ENCODE assay signal across 26 cellular contexts in the genomic region with DNA sequence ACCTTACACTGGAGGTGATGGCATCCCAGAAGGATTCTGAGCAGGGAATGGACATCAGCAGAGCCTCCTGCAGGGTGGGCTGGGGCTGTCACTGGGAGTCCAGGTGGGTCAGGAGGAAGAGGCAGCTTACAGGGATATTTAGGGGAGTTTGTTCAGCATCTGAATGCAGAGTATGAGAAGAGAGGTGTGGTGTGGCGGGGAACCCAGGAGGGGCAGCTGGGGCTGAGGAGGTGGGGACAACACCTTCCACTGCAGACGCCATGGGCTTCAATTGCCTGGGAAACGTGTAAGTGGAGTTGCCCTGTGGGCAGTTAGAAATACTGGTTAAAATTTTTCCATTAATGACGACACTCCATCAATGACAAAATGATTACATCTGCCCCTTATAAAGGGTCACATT. TPM values are rescaled to one million over a fixed set of nuclear protein-coding genes. Genes with fewer than 3 reads are reported as not detected.
"Had no signal": no experiment of that assay in that cellular context is flagged by ENCODE, and none has a peak within 500 bp of the region (broad histone marks: within the 10 kb centered on the region; RNA-seq: fewer than 3 reads in every experiment).

No MANE protein-coding gene starts in this region.

- H3K9me3 ChIP-seq: neutrophil, pancreas, prostate gland, testis had no signal

- H3K4me1 ChIP-seq: pancreas, right lobe of liver had no signal

- H3K27me3 ChIP-seq: pancreas, right lobe of liver, sigmoid colon, stomach, testis, tibial artery, transverse colon, upper lobe of left lung had no signal

- DNase-seq: naive B cell; naive thymus-derived CD8-positive, alpha-beta T cell; nephron progenitor cell; nucleus accumbens; pancreas; right cardiac atrium; right lobe of liver; sigmoid colon; small intestine; stimulated activated CD4-positive, alpha-beta T cell treated with anti-CD3 and anti-CD28 coated beads, Interleukin-15, amount 100 ng/mL, for 24 hours; stimulated activated CD4-positive, alpha-beta T cell treated with anti-CD3 and anti-CD28 coated beads, Interleukin-2, amount 100 ng/mL, for 24 hours; stimulated activated CD4-positive, alpha-beta T cell treated with anti-CD3 and anti-CD28 coated beads, Interleukin-2, amount 100 ng/mL, for 48 hours; stimulated activated CD4-positive, alpha-beta T cell treated with anti-CD3 and anti-CD28 coated beads, Interleukin-4, amount 100 ng/mL, for 24 hours; stimulated activated naive B cell treated with anti-CD40 and anti-IgM and Interleukin-4, amounts not matched to agents 10 μg/mL and 1 μg/mL and 100 μg/mL, for 72 hours; stimulated activated naive CD4-positive, alpha-beta T cell treated with Interleukin-2 at 50 U/mL for 16 hours; stomach; testis; transverse colon; upper lobe of left lung had no signal

- H3K27ac ChIP-seq: neutrophil, pancreas, prostate gland, right lobe of liver had no signal

- H3K36me3 Mint-ChIP-seq: stimulated activated effector memory CD8-positive, alpha-beta T cell treated with anti-CD3 and anti-CD28 coated beads, Interleukin-12 subunit alpha, Interleukin-12 subunit beta, amount 100 ng/mL, for 72 hours had no signal

- H3K4me1 Mint-ChIP-seq: naive B cell; stimulated activated effector memory CD8-positive, alpha-beta T cell treated with anti-CD3 and anti-CD28 coated beads, Interleukin-12 subunit alpha, Interleukin-12 subunit beta, amount 100 ng/mL, for 72 hours; stimulated activated naive B cell treated with anti-CD40 and anti-IgM and Interleukin-4, amounts not matched to agents 10 μg/mL and 1 μg/mL and 100 μg/mL, for 72 hours had no signal

- ATAC-seq: naive thymus-derived CD8-positive, alpha-beta T cell; pancreas; right cardiac atrium; right lobe of liver; stimulated activated effector memory CD8-positive, alpha-beta T cell treated with anti-CD3 and anti-CD28 coated beads, Interleukin-12 subunit alpha, Interleukin-12 subunit beta, amount 100 ng/mL, for 72 hours; stimulated activated naive B cell treated with anti-CD40 and anti-IgM and Interleukin-4, amounts not matched to agents 10 μg/mL and 1 μg/mL and 100 μg/mL, for 72 hours had no signal

- H3K27ac Mint-ChIP-seq: naive B cell; naive thymus-derived CD8-positive, alpha-beta T cell; natural killer cell treated with Interleukin-12 subunit alpha and Interleukin-12 subunit beta and Interleukin-15 and Interleukin-18, amount 100 ng/mL, for 72 hours; nephron progenitor cell; stimulated activated effector memory CD8-positive, alpha-beta T cell treated with anti-CD3 and anti-CD28 coated beads, Interleukin-12 subunit alpha, Interleukin-12 subunit beta, amount 100 ng/mL, for 72 hours; stimulated activated naive B cell treated with anti-CD40 and anti-IgM and Interleukin-4, amounts not matched to agents 10 μg/mL and 1 μg/mL and 100 μg/mL, for 72 hours; stimulated activated naive CD8-positive, alpha-beta T cell treated with anti-CD3 and anti-CD28 coated beads, Interleukin-15, Interleukin-2, amounts not matched to agents 100 ng/mL and 50 ng/mL, for 24 hours had no signal

- H3K36me3 ChIP-seq: neutrophil, pancreas, prostate gland, right lobe of liver, sigmoid colon, stomach, transverse colon, upper lobe of left lung had no signal

- H3K4me3 ChIP-seq: pancreas, prostate gland, right lobe of liver, sigmoid colon, stomach, testis, tibial artery, transverse colon, upper lobe of left lung had no signal

- H3K4me3 Mint-ChIP-seq: naive thymus-derived CD8-positive, alpha-beta T cell; natural killer cell treated with Interleukin-12 subunit alpha and Interleukin-12 subunit beta and Interleukin-15 and Interleukin-18, amount 100 ng/mL, for 72 hours; nephron progenitor cell; neural crest cell; stimulated activated effector memory CD8-positive, alpha-beta T cell treated with anti-CD3 and anti-CD28 coated beads, Interleukin-12 subunit alpha, Interleukin-12 subunit beta, amount 100 ng/mL, for 72 hours; stimulated activated naive B cell treated with anti-CD40 and anti-IgM and Interleukin-4, amounts not matched to agents 10 μg/mL and 1 μg/mL and 100 μg/mL, for 72 hours; stimulated activated naive CD8-positive, alpha-beta T cell treated with anti-CD3 and anti-CD28 coated beads, Interleukin-15, Interleukin-2, amounts not matched to agents 100 ng/mL and 50 ng/mL, for 24 hours had no signal

RNA-seq across cellular contexts. Expression of a gene that starts 33.5 kb away (rescaled TPM):
- total RNA-seq: naive thymus-derived CD8-positive, alpha-beta T cell; natural killer cell treated with Interleukin-12 subunit alpha and Interleukin-12 subunit beta and Interleukin-15 and Interleukin-18, amount 100 ng/mL, for 72 hours had no signal
- polyA plus RNA-seq: naive thymus-derived CD8-positive, alpha-beta T cell had no signal
